In the genomic region with DNA sequence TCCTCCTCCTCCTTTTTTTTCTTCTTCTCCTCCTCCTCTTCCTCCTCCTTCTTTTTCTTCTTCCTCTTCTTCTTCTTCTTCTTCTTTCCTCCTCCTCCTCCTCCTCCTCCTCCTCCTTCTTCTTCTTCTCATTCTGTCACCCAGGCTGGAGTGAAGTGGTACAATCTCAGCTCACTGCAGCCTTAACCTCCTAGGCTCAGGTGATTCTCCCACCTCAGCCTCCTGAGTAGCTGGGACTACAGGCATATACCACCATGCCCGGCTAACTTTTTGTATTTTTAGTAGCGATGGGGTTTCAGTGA, we compare ENCODE assay signal across 6 cellular contexts.
DNase-seq lines count a peak whose midpoint lies in the region; ATAC-seq and TF ChIP-seq lines count a peak whose summit lies in the region.
"Not testable (repeated sequence)": the region's sequence is repeated elsewhere in the genome, so short reads cannot be mapped to it uniquely, and the experiment has no call there.

No MANE protein-coding gene starts in this region.

- H3K36me3 Mint-ChIP-seq in activated B cell treated with CpG ODN at 0.5 μM for 24 hours (ENCODE audit: low read depth); activated T-helper 17 cell treated with anti-CD3 and anti-CD28 coated beads, Interleukin-2, amount 50 U/mL, for 72 hours (ENCODE audit: low read depth); central memory CD8-positive, alpha-beta T cell (ENCODE audit: insufficient read depth); stimulated activated effector memory CD8-positive, alpha-beta T cell treated with anti-CD3 and anti-CD28 coated beads, Interleukin-12 subunit alpha, Interleukin-12 subunit beta, amount 100 ng/mL, for 72 hours: not testable (repeated sequence)

- not testable (repeated sequence) for H3K4me3 ChIP-seq in Karpas-422 (ENCODE audit: low read length); SU-DHL-6 (ENCODE audit: insufficient read depth, low read length, poor library complexity, severe bottlenecking)

- not testable (repeated sequence) for H3K9me2 ChIP-seq in Karpas-422 (replicated peaks; ENCODE audit: insufficient read depth, low read length); SU-DHL-6 (replicated peaks; ENCODE audit: insufficient read depth, low read length)

- ATAC-seq in activated B cell treated with CpG ODN at 0.5 μM for 24 hours (ENCODE audit: low read depth); activated T-helper 17 cell treated with anti-CD3 and anti-CD28 coated beads, Interleukin-2, amount 50 U/mL, for 72 hours (replicated peaks); central memory CD8-positive, alpha-beta T cell (replicated peaks; ENCODE audit: extremely low read depth, poor library complexity, severe bottlenecking); stimulated activated effector memory CD8-positive, alpha-beta T cell treated with anti-CD3 and anti-CD28 coated beads, Interleukin-12 subunit alpha, Interleukin-12 subunit beta, amount 100 ng/mL, for 72 hours: not testable (repeated sequence)

- H3K9me3 ChIP-seq in Karpas-422 (ENCODE audit: low read length); SU-DHL-6 (ENCODE audit: insufficient read depth, low read length): not testable (repeated sequence)

- CTCF ChIA-PET in activated B cell treated with CpG ODN at 0.5 μM for 24 hours (lab: Charles Lee): not testable (repeated sequence)

- not testable (repeated sequence) for H4K20me1 ChIP-seq in Karpas-422 (ENCODE audit: insufficient read depth, low read depth, low read length); SU-DHL-6 (ENCODE audit: low read depth, low read length)

- not testable (repeated sequence) for H3F3A ChIP-seq in SU-DHL-6 (ENCODE audit: insufficient read depth)

- H3K27ac ChIP-seq in Karpas-422 (ENCODE audit: low read length); SU-DHL-6 (ENCODE audit: low read depth, low read length): not testable (repeated sequence)

- H3K9ac ChIP-seq in Karpas-422 (ENCODE audit: low read length); SU-DHL-6 (ENCODE audit: low read length): not testable (repeated sequence)

- peak overlapping the region; percentile 84; the same call in 1 of the 2 replicates for H2AFZ ChIP-seq in Karpas-422 (ENCODE audit: low read length)
- peak overlapping the region; percentile 17 for H2AFZ ChIP-seq in SU-DHL-6 (ENCODE audit: low read depth, low read length, severe bottlenecking)

- H3K4me2 ChIP-seq in Karpas-422 (ENCODE audit: low read depth, low read length, poor library complexity, severe bottlenecking): not testable (repeated sequence)
- peak overlapping the region; percentile 50 for H3K4me2 ChIP-seq in SU-DHL-6 (ENCODE audit: low read depth, low read length, poor library complexity, severe bottlenecking)

- H3K27me3 ChIP-seq in Karpas-422 (ENCODE audit: low read length); SU-DHL-6 (ENCODE audit: low read length): not testable (repeated sequence)

- H3K4me1 Mint-ChIP-seq in activated B cell treated with CpG ODN at 0.5 μM for 24 hours: peaks cover 14% of the 10 kb centered on the region
- not testable (repeated sequence) for H3K4me1 Mint-ChIP-seq in activated T-helper 17 cell treated with anti-CD3 and anti-CD28 coated beads, Interleukin-2, amount 50 U/mL, for 72 hours
- peaks cover 16% of the 10 kb centered on the region for H3K4me1 Mint-ChIP-seq in central memory CD8-positive, alpha-beta T cell
- peaks cover 19% of the 10 kb centered on the region for H3K4me1 Mint-ChIP-seq in stimulated activated effector memory CD8-positive, alpha-beta T cell treated with anti-CD3 and anti-CD28 coated beads, Interleukin-12 subunit alpha, Interleukin-12 subunit beta, amount 100 ng/mL, for 72 hours

- H3K9me3 Mint-ChIP-seq in activated B cell treated with CpG ODN at 0.5 μM for 24 hours; activated T-helper 17 cell treated with anti-CD3 and anti-CD28 coated beads, Interleukin-2, amount 50 U/mL, for 72 hours; central memory CD8-positive, alpha-beta T cell; stimulated activated effector memory CD8-positive, alpha-beta T cell treated with anti-CD3 and anti-CD28 coated beads, Interleukin-12 subunit alpha, Interleukin-12 subunit beta, amount 100 ng/mL, for 72 hours: not testable (repeated sequence)

- POLR2A ChIA-PET in activated B cell treated with CpG ODN at 0.5 μM for 24 hours (lab: Charles Lee): not testable (repeated sequence)

- H3K27me3 Mint-ChIP-seq in activated B cell treated with CpG ODN at 0.5 μM for 24 hours: not testable (repeated sequence)
- H3K27me3 Mint-ChIP-seq in activated T-helper 17 cell treated with anti-CD3 and anti-CD28 coated beads, Interleukin-2, amount 50 U/mL, for 72 hours: peaks cover 11% of the 10 kb centered on the region
- peaks cover 15% of the 10 kb centered on the region for H3K27me3 Mint-ChIP-seq in central memory CD8-positive, alpha-beta T cell

- not testable (repeated sequence) for DNase-seq in Karpas-422; activated B cell treated with CpG ODN at 0.5 μM for 24 hours; central memory CD8-positive, alpha-beta T cell (ENCODE audit: low spot score in 2 of 2); stimulated activated effector memory CD8-positive, alpha-beta T cell treated with anti-CD3 and anti-CD28 coated beads, Interleukin-12 subunit alpha, Interleukin-12 subunit beta, amount 100 ng/mL, for 72 hours (ENCODE audit: low spot score in 2 of 2)

- H3K79me2 ChIP-seq in Karpas-422 (ENCODE audit: low read length); SU-DHL-6 (ENCODE audit: insufficient read depth, low read length): not testable (repeated sequence)

- H3K27ac Mint-ChIP-seq in activated B cell treated with CpG ODN at 0.5 μM for 24 hours; activated T-helper 17 cell treated with anti-CD3 and anti-CD28 coated beads, Interleukin-2, amount 50 U/mL, for 72 hours: not testable (repeated sequence)
- peak overlapping the region; percentile 80 for H3K27ac Mint-ChIP-seq in central memory CD8-positive, alpha-beta T cell (ENCODE audit: low read depth)
- H3K27ac Mint-ChIP-seq in stimulated activated effector memory CD8-positive, alpha-beta T cell treated with anti-CD3 and anti-CD28 coated beads, Interleukin-12 subunit alpha, Interleukin-12 subunit beta, amount 100 ng/mL, for 72 hours: peak overlapping the region; percentile 68

- not testable (repeated sequence) for TF ChIP-seq CTCF in SU-DHL-6 (IDR thresholded peaks at IDR 0.05; ENCODE audit: insufficient read depth, low read length, poor library complexity, severe bottlenecking); activated B cell treated with CpG ODN at 0.5 μM for 24 hours (IDR thresholded peaks at IDR 0.05)

- intact Hi-C loops in activated B cell treated with CpG ODN at 0.5 μM for 24 hours (cut with micrococcal nuclease): not testable (repeated sequence)

- not testable (repeated sequence) for H3K36me3 ChIP-seq in Karpas-422 (ENCODE audit: insufficient read depth, low read length); SU-DHL-6 (ENCODE audit: low read length)

- H3K4me3 Mint-ChIP-seq in activated B cell treated with CpG ODN at 0.5 μM for 24 hours: peak overlapping the region; percentile 36
- H3K4me3 Mint-ChIP-seq in activated T-helper 17 cell treated with anti-CD3 and anti-CD28 coated beads, Interleukin-2, amount 50 U/mL, for 72 hours: peak overlapping the region; percentile 63
- peak overlapping the region; percentile 77 for H3K4me3 Mint-ChIP-seq in central memory CD8-positive, alpha-beta T cell
- peak overlapping the region; percentile 63 for H3K4me3 Mint-ChIP-seq in stimulated activated effector memory CD8-positive, alpha-beta T cell treated with anti-CD3 and anti-CD28 coated beads, Interleukin-12 subunit alpha, Interleukin-12 subunit beta, amount 100 ng/mL, for 72 hours

- H3K4me1 ChIP-seq in Karpas-422 (ENCODE audit: low read length): peaks cover 23% of the 10 kb centered on the region
